ENCODE assay signal across 8 cellular contexts in genomic region chr17:55513885-55514590, GRCh38. TPM values are rescaled to one million over a fixed set of nuclear protein-coding genes. Genes with fewer than 3 reads are reported as not detected.
DNase-seq lines count a peak whose midpoint lies in the region; ATAC-seq and TF ChIP-seq lines count a peak whose summit lies in the region.

No MANE protein-coding gene starts in this region.

- H3K9me3 ChIP-seq in AG04450 (ENCODE audit: control insufficient read depth, insufficient read depth, low read length) = no peaks in the 10 kb centered on the region
- H3K9me3 ChIP-seq in lower lobe of right lung = no peaks in the 10 kb centered on the region

- intact Hi-C loops in activated CD4-positive, alpha-beta T cell treated with anti-CD3 and anti-CD28 coated beads, Interleukin-2, amount 10 ng/mL, durations not matched to agents 24 days and 14 days (cut with micrococcal nuclease) = loop anchor here (5.0 kb wide), 4 partner anchors 92 to 522 kb away; partner anchors contain the start of gene MMD
- intact Hi-C loops in lower lobe of right lung (cut with DNase I) = no loop called here

- H3K36me3 Mint-ChIP-seq in activated CD4-positive, alpha-beta T cell treated with anti-CD3 and anti-CD28 coated beads, Interleukin-2, amount 10 ng/mL, durations not matched to agents 24 days and 14 days (ENCODE audit: low read depth) = no peaks in the 10 kb centered on the region

- POLR2A ChIA-PET in AG04450 (lab: Yijun Ruan, JAX) = no interaction called here

- peaks cover 8% of the 10 kb centered on the region for H3K27me3 Mint-ChIP-seq in activated CD4-positive, alpha-beta T cell treated with anti-CD3 and anti-CD28 coated beads, Interleukin-2, amount 10 ng/mL, durations not matched to agents 24 days and 14 days

- peak; percentile 67 for ATAC-seq in GM18867 (IDR thresholded peaks at IDR 0.05; ENCODE audit: unreplicated experiment)
- peak; percentile 84 for ATAC-seq in HG03432 (IDR thresholded peaks at IDR 0.05; ENCODE audit: unreplicated experiment)
- peak; percentile 71 to 76 for ATAC-seq in lower lobe of right lung

- H3K27ac ChIP-seq in AG04450 (ENCODE audit: low read depth, low read length) (no peak overlapping the region), coronary artery (no peak overlapping the region), lower lobe of right lung (no peak overlapping the region)

- H3K4me3 ChIP-seq in AG04450 (ENCODE audit: low read depth, low read length) = no peak overlapping the region
- H3K4me3 ChIP-seq in coronary artery = no peak overlapping the region
- no peak overlapping the region for H3K4me3 ChIP-seq in lower lobe of right lung

- H3K27me3 ChIP-seq in AG04450 (ENCODE audit: control insufficient read depth, insufficient read depth, low read length) = peaks cover 5% of the 10 kb centered on the region
- no peaks in the 10 kb centered on the region for H3K27me3 ChIP-seq in lower lobe of right lung (ENCODE audit: low read depth)

- peak; percentile 30 for DNase-seq in AG04450 (ENCODE audit: low read depth, low spot score)
- DNase-seq in NCI-H524 (lab: John Stamatoyannopoulos, UW) = peak; percentile 68 to 79
- peak; percentile 92 for DNase-seq in activated CD4-positive, alpha-beta T cell treated with anti-CD3 and anti-CD28 coated beads, Interleukin-2, amount 10 ng/mL, durations not matched to agents 24 days and 14 days
- no peak for DNase-seq in coronary artery (ENCODE audit: low spot score)
- DNase-seq in lower lobe of right lung = peak; percentile 60
- peak; percentile 24 for DNase-seq in stimulated activated CD8-positive, alpha-beta memory T cell treated with anti-CD3 and anti-CD28 coated beads, Interleukin-12 subunit alpha, Interleukin-12 subunit beta, amount 100 ng/mL, for 24 hours (ENCODE audit: extremely low read depth)

- no peaks in the 10 kb centered on the region for H3K36me3 ChIP-seq in lower lobe of right lung

- no peak overlapping the region for H3K4me3 Mint-ChIP-seq in activated CD4-positive, alpha-beta T cell treated with anti-CD3 and anti-CD28 coated beads, Interleukin-2, amount 10 ng/mL, durations not matched to agents 24 days and 14 days

- H3K27ac Mint-ChIP-seq in activated CD4-positive, alpha-beta T cell treated with anti-CD3 and anti-CD28 coated beads, Interleukin-2, amount 10 ng/mL, durations not matched to agents 24 days and 14 days = no peak overlapping the region

- H3K4me1 ChIP-seq in lower lobe of right lung = no peaks in the 10 kb centered on the region

- H3K9me3 Mint-ChIP-seq in activated CD4-positive, alpha-beta T cell treated with anti-CD3 and anti-CD28 coated beads, Interleukin-2, amount 10 ng/mL, durations not matched to agents 24 days and 14 days = no peaks in the 10 kb centered on the region

- CTCF ChIA-PET in AG04450 (lab: Charles Lee) = interaction anchor here (0.6 to 4.3 kb wide), 81 partner anchors 9 to 872 kb away, joined by 3 to 60 read pairs (median 4); partner anchors contain the start of genes MMD and PCTP

- peaks cover 3% of the 10 kb centered on the region for H3K4me1 Mint-ChIP-seq in activated CD4-positive, alpha-beta T cell treated with anti-CD3 and anti-CD28 coated beads, Interleukin-2, amount 10 ng/mL, durations not matched to agents 24 days and 14 days

- TF ChIP-seq CTCF in AG04450 (IDR thresholded peaks at IDR 0.05; ENCODE audit: low read depth, low read length) (peak; percentile 99), coronary artery (IDR thresholded peaks at IDR 0.05) (peak; percentile 82), lower lobe of right lung (IDR thresholded peaks at IDR 0.05) (peak; percentile 96)

RNA-seq across cellular contexts. Expression of gene SMIM36, which starts 2.8 kb away (rescaled TPM):
- polyA plus RNA-seq in AG04450 (2011; rRNA removed) = not detected in 2 replicates
- not detected in 2 replicates for polyA minus RNA-seq in AG04450 (2011; rRNA and poly(A)+ RNA removed)
- not detected in 2 replicates for total RNA-seq in activated CD4-positive, alpha-beta T cell treated with anti-CD3 and anti-CD28 coated beads, Interleukin-2, amount 10 ng/mL, durations not matched to agents 24 days and 14 days
- not detected for total RNA-seq in lower lobe of right lung
